ENCODE assay signal across 8 cellular contexts in the genomic region with DNA sequence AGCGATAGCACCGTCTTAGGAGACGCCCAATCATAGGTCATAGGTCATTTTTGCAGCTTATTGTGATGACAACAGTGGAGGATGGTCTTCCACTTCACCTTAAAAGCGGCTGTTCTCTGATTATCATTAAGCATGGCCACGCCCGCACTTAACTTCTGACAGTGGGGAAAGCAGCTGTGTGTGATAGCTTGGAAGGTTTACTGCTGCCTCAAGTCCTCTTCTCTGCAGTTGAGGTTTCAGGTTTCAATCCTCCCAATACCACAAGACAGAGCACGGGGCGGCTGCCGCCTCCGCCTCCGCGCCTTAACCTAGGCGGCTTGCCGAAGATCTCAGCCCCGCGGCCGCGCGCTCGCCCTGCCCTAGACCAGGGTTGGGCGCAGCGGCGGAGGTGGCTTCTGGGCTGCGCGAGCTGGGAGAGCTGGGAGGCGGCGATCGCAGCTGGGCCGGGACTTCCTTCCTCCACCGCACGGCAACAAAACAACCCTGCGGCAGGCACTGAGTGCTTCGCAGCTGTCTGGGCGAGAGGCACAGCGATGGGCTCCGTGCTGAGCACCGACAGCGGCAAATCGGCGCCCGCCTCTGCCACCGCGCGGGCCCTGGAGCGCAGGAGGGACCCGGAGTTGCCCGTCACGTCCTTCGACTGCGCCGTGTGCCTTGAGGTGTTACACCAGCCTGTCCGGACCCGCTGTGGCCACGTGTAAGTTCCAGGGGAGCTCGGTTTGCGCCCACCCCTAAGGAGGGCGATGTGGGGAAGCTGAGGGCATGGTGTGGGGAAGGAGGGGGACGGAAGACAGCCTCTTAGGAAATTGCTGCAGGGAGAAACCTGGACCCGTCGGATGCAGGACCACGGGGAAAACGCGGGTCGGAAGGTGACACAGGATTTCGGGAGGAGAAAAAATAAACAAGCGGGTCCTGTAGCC. TPM values are rescaled to one million over a fixed set of nuclear protein-coding genes. Genes with fewer than 3 reads are reported as not detected.
DNase-seq lines count a peak whose midpoint lies in the region; ATAC-seq and FAIRE-seq lines count a peak whose summit lies in the region.

A gene (plus strand): TSS at position 495 of the 920 bp plus-strand sequence. CDS start 39 bp downstream, at position 534.

- intact Hi-C loops in sciatic nerve (cut with DNase I) = no loop called here

- no peak for FAIRE-seq in RCC 7860 (lab: Jason Lieb, UNC)

- DNase-seq in NCI-H1694 treated with DMSO at 0.1 percent for 48 hours (lab: John Stamatoyannopoulos, UW) (peak; percentile 16), T-helper 9 cell (peak; percentile 81), astrocyte of the hippocampus (ENCODE audit: low read depth, low spot score) (peak; percentile 88), iPS DF 19.7 (ENCODE audit: low read depth, low spot score) (peak; percentile 89), sciatic nerve (ENCODE audit: low spot score) (peak; percentile 88), RCC 7860 (ENCODE audit: low spot score) (no peak)

- peak; percentile 92 for ATAC-seq in GM18498 (IDR thresholded peaks at IDR 0.05; ENCODE audit: unreplicated experiment)
- ATAC-seq in HG02870 (IDR thresholded peaks at IDR 0.05; ENCODE audit: unreplicated experiment) = peak; percentile 92
- ATAC-seq in sciatic nerve = peak; percentile 94

RNA-seq across cellular contexts. Expression of the gene that starts here (rescaled TPM):
- total RNA-seq in sciatic nerve = 8.5 TPM
